In the genomic region with DNA sequence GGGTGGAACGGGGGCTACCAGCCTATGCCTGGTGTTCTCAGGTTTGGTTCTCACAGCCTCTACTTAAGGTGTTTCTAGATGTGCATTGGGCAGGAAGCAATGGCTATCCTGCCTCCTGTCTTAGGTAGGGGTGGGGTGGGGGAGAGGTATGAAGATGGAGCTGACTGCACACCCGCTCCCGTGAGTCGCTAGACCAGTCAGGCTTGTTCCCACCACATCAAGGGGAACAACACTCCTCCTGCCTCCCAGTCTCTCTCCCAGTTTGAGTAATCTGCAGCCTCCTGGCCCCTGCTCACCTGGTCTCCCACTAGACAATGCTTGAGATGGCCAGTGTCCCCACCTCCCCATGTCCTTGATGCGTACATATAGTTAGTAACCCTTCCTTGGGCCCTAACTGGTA, we compare ENCODE assay signal across 22 cellular contexts.
"Had no signal": no experiment of that assay in that cellular context is flagged by ENCODE, and none has a peak within 500 bp of the region (broad histone marks: within the 10 kb centered on the region; RNA-seq: fewer than 3 reads in every experiment).

No MANE protein-coding gene starts in this region.

- H3K4me3 ChIP-seq: dorsolateral prefrontal cortex, esophagus muscularis mucosa, gastroesophageal sphincter, left ventricle myocardium inferior, lower lobe of right lung, psoas muscle, right lobe of liver, tibial nerve had no signal

- H3K27ac Mint-ChIP-seq: nephron; stimulated activated effector memory CD8-positive, alpha-beta T cell treated with anti-CD3 and anti-CD28 coated beads, Interleukin-12 subunit alpha, Interleukin-12 subunit beta, amount 100 ng/mL, for 72 hours; stimulated activated naive CD8-positive, alpha-beta T cell treated with anti-CD3 and anti-CD28 coated beads, Interleukin-15, Interleukin-2, amounts not matched to agents 100 ng/mL and 50 ng/mL, for 24 hours had no signal

- DNase-seq: cortex of kidney; dorsolateral prefrontal cortex; effector CD8-positive, alpha-beta T cell; glutamatergic neuron; left ventricle myocardium inferior; lower lobe of right lung; mesenchymal stem cell; naive B cell; psoas muscle; retina; right lobe of liver; stimulated activated CD4-positive, alpha-beta T cell treated with anti-CD3 and anti-CD28 coated beads, Interleukin-4, amount 100 ng/mL, for 1 hour; stimulated activated CD8-positive, alpha-beta memory T cell treated with anti-CD3 and anti-CD28 coated beads, Interleukin-4, amount 100 ng/mL, for 48 hours had no signal

- H3K4me1 Mint-ChIP-seq: naive B cell; nephron; stimulated activated effector memory CD8-positive, alpha-beta T cell treated with anti-CD3 and anti-CD28 coated beads, Interleukin-12 subunit alpha, Interleukin-12 subunit beta, amount 100 ng/mL, for 72 hours had no signal

- H3K27me3 ChIP-seq: esophagus muscularis mucosa, neutrophil, right lobe of liver, tibial nerve had no signal

- H3K36me3 ChIP-seq: esophagus muscularis mucosa, gastroesophageal sphincter, left ventricle myocardium inferior, lower lobe of right lung, neutrophil, right lobe of liver, tibial nerve had no signal

- FAIRE-seq: keratinocyte, urothelium cell line had no signal

- H3K36me3 Mint-ChIP-seq: naive B cell; stimulated activated effector memory CD8-positive, alpha-beta T cell treated with anti-CD3 and anti-CD28 coated beads, Interleukin-12 subunit alpha, Interleukin-12 subunit beta, amount 100 ng/mL, for 72 hours had no signal

- H3K4me1 ChIP-seq: esophagus muscularis mucosa, gastroesophageal sphincter, left ventricle myocardium inferior, lower lobe of right lung, psoas muscle, right lobe of liver, tibial nerve had no signal

- H3K9me3 ChIP-seq: lower lobe of right lung, neutrophil, psoas muscle, right lobe of liver, tibial nerve had no signal

- H3K27ac ChIP-seq: dorsolateral prefrontal cortex, esophagus muscularis mucosa, gastroesophageal sphincter, left ventricle myocardium inferior, lower lobe of right lung, neutrophil, psoas muscle, right lobe of liver, tibial nerve had no signal

- H3K4me3 Mint-ChIP-seq: naive B cell; nephron; stimulated activated effector memory CD8-positive, alpha-beta T cell treated with anti-CD3 and anti-CD28 coated beads, Interleukin-12 subunit alpha, Interleukin-12 subunit beta, amount 100 ng/mL, for 72 hours; stimulated activated naive CD8-positive, alpha-beta T cell treated with anti-CD3 and anti-CD28 coated beads, Interleukin-15, Interleukin-2, amounts not matched to agents 100 ng/mL and 50 ng/mL, for 24 hours had no signal
